15 cellular contexts compared by ENCODE assay signal in genomic region chr11:111413849-111414248, GRCh38. TPM values are rescaled to one million over a fixed set of nuclear protein-coding genes. Genes with fewer than 3 reads are reported as not detected.
DNase-seq lines count a peak whose midpoint lies in the region; ATAC-seq, FAIRE-seq and TF ChIP-seq lines count a peak whose summit lies in the region.
"Had no signal": no experiment of that assay in that cellular context is flagged by ENCODE, and none has a peak within 500 bp of the region (broad histone marks: within the 10 kb centered on the region; RNA-seq: fewer than 3 reads in every experiment).

No MANE protein-coding gene starts in this region.

- TF ChIP-seq CTCF in left lung (IDR thresholded peaks at IDR 0.05) (no peak), dorsolateral prefrontal cortex (IDR thresholded peaks at IDR 0.05 in 54 of 56, conservative IDR thresholded peaks at IDR 0.05 in 2 of 56; ENCODE audit: low read depth in 1 of 56, partially characterized antibody in 56 of 56) (no peak)

- H3K27me3 ChIP-seq in left lung (no peaks in the 10 kb centered on the region), dorsolateral prefrontal cortex (no peaks in the 10 kb centered on the region)
- H3K27me3 ChIP-seq: cardiac muscle cell, pancreas had no signal

- DNase-seq in stimulated activated naive CD4-positive, alpha-beta T cell treated with Interleukin-2 at 50 U/mL for 16 hours (lab: John Stamatoyannopoulos, UW): peak; percentile 33
- no peak for DNase-seq in stimulated activated naive CD4-positive, alpha-beta T cell (lab: John Stamatoyannopoulos, UW)
- DNase-seq in activated T-cell treated with anti-CD3 and anti-CD28 coated beads, Interleukin-2, amount 50 U/mL, for 48 hours: peak; percentile 67 to 70
- DNase-seq in stimulated activated CD4-positive, alpha-beta T cell treated with anti-CD3 and anti-CD28 coated beads, Interleukin-15, amount 100 ng/mL, for 24 hours: peak; percentile 62
- no peak for DNase-seq in urothelium cell line (ENCODE audit: low spot score)
- DNase-seq in DMS79 treated with DMSO at 0.1 percent for 48 hours (lab: John Stamatoyannopoulos, UW): no peak
- no peak for DNase-seq in left lung
- DNase-seq in dorsolateral prefrontal cortex: no peak
- DNase-seq: effector memory CD4-positive, alpha-beta T cell; NCI-H1694; NCI-H446 treated with DMSO at 0.1 percent for 48 hours; pancreas had no signal

- H3K36me3 ChIP-seq in left lung: no peaks in the 10 kb centered on the region
- H3K36me3 ChIP-seq: cardiac muscle cell, pancreas had no signal

- H3K9me3 ChIP-seq in left lung: no peaks in the 10 kb centered on the region
- H3K9me3 ChIP-seq: pancreas had no signal

- ATAC-seq in left lung: no peak
- ATAC-seq: pancreas had no signal

- FAIRE-seq in urothelium cell line (lab: Jason Lieb, UNC): peak; percentile 37
- FAIRE-seq: D721Med, pancreas had no signal

- intact Hi-C loops in left lung (cut with DNase I): no loop called here
- intact Hi-C loops in dorsolateral prefrontal cortex (cut with DNase I): no loop called here

- H3K4me3 ChIP-seq in left lung (no peak overlapping the region), dorsolateral prefrontal cortex (no peak overlapping the region)
- H3K4me3 ChIP-seq: cardiac muscle cell, pancreas, skin epidermis had no signal

- H3K27ac ChIP-seq in left lung (no peak overlapping the region), dorsolateral prefrontal cortex (no peak overlapping the region)
- H3K27ac ChIP-seq: cardiac muscle cell, pancreas had no signal

- peaks cover 0 to 15% of the 10 kb centered on the region in 2 donors for H3K4me1 ChIP-seq in left lung

RNA-seq across cellular contexts. Expression of gene POU2AF1, which starts 34.8 kb away (rescaled TPM):
- 1 to 10 TPM; 1.3 to 4.5 TPM for total RNA-seq in left lung
- 1 to 10 TPM in 65 of 120 experiments, under 1 TPM in 48, not detected in 7; 0.14 to 6.3 (median 1.1) TPM for total RNA-seq in dorsolateral prefrontal cortex
- total RNA-seq: cardiac muscle cell had no signal

Comparison
In these comparisons a context has a peak if more than half of its experiments do, and no peak if none do; other contexts are left out.
1. DNase-seq: peak in stimulated activated naive CD4-positive, alpha-beta T cell treated with Interleukin-2 at 50 U/mL for 16 hours (single experiment), activated T-cell treated with anti-CD3 and anti-CD28 coated beads, Interleukin-2, amount 50 U/mL, for 48 hours (2 of 2) and stimulated activated CD4-positive, alpha-beta T cell treated with anti-CD3 and anti-CD28 coated beads, Interleukin-15, amount 100 ng/mL, for 24 hours (single experiment); none in stimulated activated naive CD4-positive, alpha-beta T cell (0 of 6), urothelium cell line (single experiment), DMS79 treated with DMSO at 0.1 percent for 48 hours (single experiment), left lung (0 of 2) and dorsolateral prefrontal cortex (0 of 10).